Comparison of ENCODE assay signal across 8 cellular contexts in genomic region chr10:5094265-5095205, GRCh38. TPM values are rescaled to one million over a fixed set of nuclear protein-coding genes. Genes with fewer than 3 reads are reported as not detected.
DNase-seq lines count a peak whose midpoint lies in the region; ATAC-seq and TF ChIP-seq lines count a peak whose summit lies in the region.

AKR1C3 (plus strand) TSS chr10:5094414; CDS start chr10:5094445, 31 bp downstream.

- ATAC-seq in activated T-helper 17 cell treated with anti-CD3 and anti-CD28 coated beads, Interleukin-2, amount 50 U/mL, for 72 hours (replicated peaks) = peak; percentile 24
- no peak for ATAC-seq in GM21526 (IDR thresholded peaks at IDR 0.05; ENCODE audit: low FRiP score, unreplicated experiment)
- ATAC-seq in HG02588 (IDR thresholded peaks at IDR 0.05; ENCODE audit: unreplicated experiment) = no peak

- no peak within 1 kb of the TSS for H3K27ac Mint-ChIP-seq in activated T-helper 17 cell treated with anti-CD3 and anti-CD28 coated beads, Interleukin-2, amount 50 U/mL, for 72 hours
- no peak within 1 kb of the TSS for H3K27ac Mint-ChIP-seq in glutamatergic neuron (ENCODE audit: unreplicated experiment)

- H2AFZ ChIP-seq in osteoblast (ENCODE audit: low read length) = peak within 1 kb of the TSS; percentile 87

- TF ChIP-seq CTCF in glutamatergic neuron (IDR thresholded peaks at IDR 0.05; ENCODE audit: partially characterized antibody, unreplicated experiment) (peak; percentile 69), osteoblast (IDR thresholded peaks at IDR 0.05; ENCODE audit: extremely low read depth, low read depth, low read length) (peak; percentile 74)

- H3K4me1 ChIP-seq in osteoblast (ENCODE audit: insufficient read depth, low read length) = peaks cover 5% of the 10 kb centered on the region

- peak; percentile 53 for DNase-seq in EH (ENCODE audit: low read depth)
- peak; percentile 76 for DNase-seq in LoVo (ENCODE audit: low spot score)
- DNase-seq in glutamatergic neuron = no peak
- peak; percentile 73 for DNase-seq in osteoblast (ENCODE audit: insufficient read length, low spot score, missing footprints)
- DNase-seq in activated CD8-positive, alpha-beta memory T cell treated with anti-CD3 and anti-CD28 coated beads for 24 hours = no peak

- H3K9me3 Mint-ChIP-seq in activated T-helper 17 cell treated with anti-CD3 and anti-CD28 coated beads, Interleukin-2, amount 50 U/mL, for 72 hours = peaks cover 5% of the 10 kb centered on the region
- peaks cover 4% of the 10 kb centered on the region for H3K9me3 Mint-ChIP-seq in glutamatergic neuron (ENCODE audit: unreplicated experiment)

- H3K36me3 Mint-ChIP-seq in activated T-helper 17 cell treated with anti-CD3 and anti-CD28 coated beads, Interleukin-2, amount 50 U/mL, for 72 hours (ENCODE audit: low read depth) = no peaks in the 10 kb centered on the region
- peaks cover 5% of the 10 kb centered on the region for H3K36me3 Mint-ChIP-seq in glutamatergic neuron (ENCODE audit: unreplicated experiment)

- no peaks in the 10 kb centered on the region for H3K27me3 ChIP-seq in osteoblast (ENCODE audit: insufficient read depth, low read length)

- no peaks in the 10 kb centered on the region for H3K4me1 Mint-ChIP-seq in activated T-helper 17 cell treated with anti-CD3 and anti-CD28 coated beads, Interleukin-2, amount 50 U/mL, for 72 hours
- H3K4me1 Mint-ChIP-seq in glutamatergic neuron (ENCODE audit: low read depth, unreplicated experiment) = no peaks in the 10 kb centered on the region

- H3K4me3 Mint-ChIP-seq in activated T-helper 17 cell treated with anti-CD3 and anti-CD28 coated beads, Interleukin-2, amount 50 U/mL, for 72 hours = peak within 1 kb of the TSS; percentile 50
- no peak within 1 kb of the TSS for H3K4me3 Mint-ChIP-seq in glutamatergic neuron (ENCODE audit: unreplicated experiment)

- H3K27me3 Mint-ChIP-seq in activated T-helper 17 cell treated with anti-CD3 and anti-CD28 coated beads, Interleukin-2, amount 50 U/mL, for 72 hours = peaks cover 20% of the 10 kb centered on the region
- H3K27me3 Mint-ChIP-seq in glutamatergic neuron (ENCODE audit: unreplicated experiment) = no peaks in the 10 kb centered on the region

- no peaks in the 10 kb centered on the region for H4K20me1 ChIP-seq in osteoblast (ENCODE audit: insufficient read depth, low read length)

- peak within 1 kb of the TSS; percentile 35 for H3K27ac ChIP-seq in osteoblast (ENCODE audit: low read depth, low read length)

- no peaks in the 10 kb centered on the region for H3K36me3 ChIP-seq in osteoblast (ENCODE audit: insufficient read depth, low read length)

- no peaks in the 10 kb centered on the region for H3K79me2 ChIP-seq in osteoblast (ENCODE audit: insufficient read depth, low read length)

- H3K9me3 ChIP-seq in osteoblast (ENCODE audit: low read depth, low read length) = no peaks in the 10 kb centered on the region

- peak within 1 kb of the TSS; percentile 75 for H3K4me3 ChIP-seq in osteoblast (ENCODE audit: insufficient read depth, low read length)

- peak within 1 kb of the TSS; percentile 89 for H3K4me2 ChIP-seq in osteoblast (ENCODE audit: insufficient read depth, low read length)

RNA-seq across cellular contexts. Expression of gene AKR1C3, which starts in this region (rescaled TPM):
- 1 to 10 TPM in 1 of 2 donors, under 1 TPM in 1; 0.34 to 2.9 TPM for total RNA-seq in activated T-helper 17 cell treated with anti-CD3 and anti-CD28 coated beads, Interleukin-2, amount 50 U/mL, for 72 hours
- total RNA-seq in glutamatergic neuron (ENCODE audit: unreplicated experiment) (0.49 TPM), osteoblast (207 and 238 TPM in 2 replicates)

Comparison
In these comparisons a context has a peak if more than half of its experiments do, and no peak if none do; other contexts are left out.
1. RNA of gene AKR1C3 (total RNA-seq): 207 to 238 TPM in osteoblast; 0.34 to 2.9 TPM in activated T-helper 17 cell treated with anti-CD3 and anti-CD28 coated beads, Interleukin-2, amount 50 U/mL, for 72 hours and 0.49 TPM in glutamatergic neuron (single experiment); every median in the first group is over 10 times any median in the second.
2. DNase-seq: peak in EH (single experiment), LoVo (single experiment) and osteoblast (single experiment); none in glutamatergic neuron (single experiment) and activated CD8-positive, alpha-beta memory T cell treated with anti-CD3 and anti-CD28 coated beads for 24 hours (single experiment).